In genomic region chr11:119266063-119266462, GRCh38 we compare ENCODE assay signal across 17 cellular contexts. TPM values are rescaled to one million over a fixed set of nuclear protein-coding genes. Genes with fewer than 3 reads are reported as not detected.
DNase-seq lines count a peak whose midpoint lies in the region; ATAC-seq and TF ChIP-seq lines count a peak whose summit lies in the region.
"Had no signal": no experiment of that assay in that cellular context is flagged by ENCODE, and none has a peak within 500 bp of the region (broad histone marks: within the 10 kb centered on the region; RNA-seq: fewer than 3 reads in every experiment).

No MANE protein-coding gene starts in this region.

- peak overlapping the region; percentile 62 for H3K27ac Mint-ChIP-seq in activated CD8-positive, alpha-beta memory T cell treated with anti-CD3 and anti-CD28 coated beads, Interleukin-2, amount 10 ng/mL, durations not matched to agents 7 days and 5 days
- peak overlapping the region; percentile 92 for H3K27ac Mint-ChIP-seq in CD8-positive, alpha-beta T cell
- peak overlapping the region; percentile 50 for H3K27ac Mint-ChIP-seq in activated CD4-positive, alpha-beta memory T cell treated with anti-CD3 and anti-CD28 coated beads, Interleukin-2, amount 10 ng/mL, durations not matched to agents 7 days and 5 days
- peak overlapping the region; percentile 83 to 95 (median 90) for H3K27ac Mint-ChIP-seq in naive thymus-derived CD4-positive, alpha-beta T cell

- no peak for DNase-seq in activated CD8-positive, alpha-beta memory T cell treated with anti-CD3 and anti-CD28 coated beads, Interleukin-2, amount 10 ng/mL, durations not matched to agents 7 days and 5 days
- DNase-seq in activated CD8-positive, alpha-beta memory T cell treated with anti-CD3 and anti-CD28 coated beads, Interleukin-2, amount 50 U/mL, for 48 hours: no peak
- no peak for DNase-seq in CD8-positive, alpha-beta T cell
- no peak for DNase-seq in activated CD4-positive, alpha-beta memory T cell treated with anti-CD3 and anti-CD28 coated beads, Interleukin-2, amount 10 ng/mL, durations not matched to agents 7 days and 5 days
- DNase-seq in naive thymus-derived CD4-positive, alpha-beta T cell: no peak
- DNase-seq in tibial artery: no peak
- DNase-seq: body of pancreas; DMS79 treated with DMSO at 0.1 percent for 48 hours; mesenchymal stem cell; MM.1S; NCI-H146; NCI-H2171; pancreas; right lobe of liver; stimulated activated CD4-positive, alpha-beta T cell treated with anti-CD3 and anti-CD28 coated beads, Interleukin-15, amount 100 ng/mL, for 24 hours; testis had no signal

- no peak for TF ChIP-seq CTCF in CD8-positive, alpha-beta T cell (IDR thresholded peaks at IDR 0.05)
- no peak for TF ChIP-seq CTCF in tibial artery (IDR thresholded peaks at IDR 0.05)

- intact Hi-C loops in CD8-positive, alpha-beta T cell (cut with DNase I, micrococcal nuclease): loop anchor here in 1 of 2 experiments (2.0 to 5.0 kb wide), 3 partner anchors 19 to 59 kb away; partner anchors contain the start of gene CBL
- intact Hi-C loops in naive thymus-derived CD4-positive, alpha-beta T cell (cut with micrococcal nuclease): loop anchor here in 1 of 2 donors (1.0 kb wide), 5 partner anchors 8 to 61 kb away; no protein-coding TSS in a partner anchor
- intact Hi-C loops in tibial artery (cut with DNase I; ENCODE audit: low total_unique reads): no loop called here

- H3K4me3 Mint-ChIP-seq in activated CD8-positive, alpha-beta memory T cell treated with anti-CD3 and anti-CD28 coated beads, Interleukin-2, amount 10 ng/mL, durations not matched to agents 7 days and 5 days: no peak overlapping the region
- peak overlapping the region; percentile 74 for H3K4me3 Mint-ChIP-seq in CD8-positive, alpha-beta T cell
- H3K4me3 Mint-ChIP-seq in activated CD4-positive, alpha-beta memory T cell treated with anti-CD3 and anti-CD28 coated beads, Interleukin-2, amount 10 ng/mL, durations not matched to agents 7 days and 5 days: no peak overlapping the region
- peak overlapping the region; percentile 63 to 85 (median 81) for H3K4me3 Mint-ChIP-seq in naive thymus-derived CD4-positive, alpha-beta T cell

- CTCF ChIA-PET in activated CD8-positive, alpha-beta memory T cell treated with anti-CD3 and anti-CD28 coated beads, Interleukin-2, amount 10 ng/mL, durations not matched to agents 7 days and 5 days (lab: Charles Lee): interaction anchor here (0.9 to 7.1 kb wide), 9 partner anchors 15 to 72 kb away, joined by 3 to 59 read pairs (median 6); partner anchors contain the start of gene CBL
- CTCF ChIA-PET in CD8-positive, alpha-beta T cell (lab: Charles Lee): interaction anchor here (0.7 to 5.4 kb wide), 5 partner anchors 10 to 70 kb away, joined by 3 to 33 read pairs (median 4); partner anchors contain the start of gene CBL
- CTCF ChIA-PET in activated CD4-positive, alpha-beta memory T cell treated with anti-CD3 and anti-CD28 coated beads, Interleukin-2, amount 10 ng/mL, durations not matched to agents 7 days and 5 days (lab: Charles Lee): interaction anchor here (0.7 to 2.7 kb wide), 5 partner anchors 11 to 74 kb away, joined by 3 to 20 read pairs (median 6); partner anchors contain the start of gene CBL
- CTCF ChIA-PET in naive thymus-derived CD4-positive, alpha-beta T cell (lab: Charles Lee): interaction anchor here (0.9 to 2.2 kb wide), 5 partner anchors 12 to 60 kb away, joined by 3 to 15 read pairs (median 4); partner anchors contain the start of gene CBL

- H3K36me3 ChIP-seq in CD8-positive, alpha-beta T cell (ENCODE audit: insufficient read depth, low read length): no peaks in the 10 kb centered on the region
- H3K36me3 ChIP-seq in naive thymus-derived CD4-positive, alpha-beta T cell (ENCODE audit: control insufficient read depth in 2 of 3, insufficient read depth in 3 of 3, low read length in 3 of 3): no peaks in the 10 kb centered on the region
- no peaks in the 10 kb centered on the region for H3K36me3 ChIP-seq in tibial artery
- H3K36me3 ChIP-seq: pancreas, right lobe of liver had no signal

- H3K27ac ChIP-seq in CD8-positive, alpha-beta T cell (ENCODE audit: low read depth, low read length): peak overlapping the region; percentile 25
- H3K27ac ChIP-seq in naive thymus-derived CD4-positive, alpha-beta T cell (ENCODE audit: low read depth, low read length): peak overlapping the region; percentile 68
- no peak overlapping the region for H3K27ac ChIP-seq in tibial artery
- H3K27ac ChIP-seq: body of pancreas, pancreas, right lobe of liver, testis had no signal

- peaks cover 5% of the 10 kb centered on the region for H3K36me3 Mint-ChIP-seq in activated CD8-positive, alpha-beta memory T cell treated with anti-CD3 and anti-CD28 coated beads, Interleukin-2, amount 10 ng/mL, durations not matched to agents 7 days and 5 days
- H3K36me3 Mint-ChIP-seq in CD8-positive, alpha-beta T cell: no peaks in the 10 kb centered on the region
- H3K36me3 Mint-ChIP-seq in activated CD4-positive, alpha-beta memory T cell treated with anti-CD3 and anti-CD28 coated beads, Interleukin-2, amount 10 ng/mL, durations not matched to agents 7 days and 5 days (ENCODE audit: low read depth): peaks cover 12% of the 10 kb centered on the region
- peaks cover 0 to 8% (median 0%) of the 10 kb centered on the region in 5 donors for H3K36me3 Mint-ChIP-seq in naive thymus-derived CD4-positive, alpha-beta T cell

- H3K27me3 Mint-ChIP-seq in activated CD8-positive, alpha-beta memory T cell treated with anti-CD3 and anti-CD28 coated beads, Interleukin-2, amount 10 ng/mL, durations not matched to agents 7 days and 5 days: no peaks in the 10 kb centered on the region
- no peaks in the 10 kb centered on the region for H3K27me3 Mint-ChIP-seq in CD8-positive, alpha-beta T cell (ENCODE audit: low read depth)
- H3K27me3 Mint-ChIP-seq in activated CD4-positive, alpha-beta memory T cell treated with anti-CD3 and anti-CD28 coated beads, Interleukin-2, amount 10 ng/mL, durations not matched to agents 7 days and 5 days: no peaks in the 10 kb centered on the region
- H3K27me3 Mint-ChIP-seq in naive thymus-derived CD4-positive, alpha-beta T cell: no peaks in the 10 kb centered on the region

- H3K4me1 Mint-ChIP-seq in activated CD8-positive, alpha-beta memory T cell treated with anti-CD3 and anti-CD28 coated beads, Interleukin-2, amount 10 ng/mL, durations not matched to agents 7 days and 5 days: peaks cover 34% of the 10 kb centered on the region
- H3K4me1 Mint-ChIP-seq in CD8-positive, alpha-beta T cell (ENCODE audit: low read depth): peaks cover 45% of the 10 kb centered on the region
- H3K4me1 Mint-ChIP-seq in activated CD4-positive, alpha-beta memory T cell treated with anti-CD3 and anti-CD28 coated beads, Interleukin-2, amount 10 ng/mL, durations not matched to agents 7 days and 5 days: peaks cover 35% of the 10 kb centered on the region
- peaks cover 23 to 62% (median 43%) of the 10 kb centered on the region in 7 donors for H3K4me1 Mint-ChIP-seq in naive thymus-derived CD4-positive, alpha-beta T cell

- H3K4me3 ChIP-seq in CD8-positive, alpha-beta T cell (ENCODE audit: low read depth, low read length): peak overlapping the region; percentile 0
- H3K4me3 ChIP-seq in naive thymus-derived CD4-positive, alpha-beta T cell (ENCODE audit: low read length): peak overlapping the region; percentile 17
- no peak overlapping the region for H3K4me3 ChIP-seq in tibial artery
- H3K4me3 ChIP-seq: body of pancreas, pancreas, right lobe of liver, testis had no signal

- H3K9me3 Mint-ChIP-seq in activated CD8-positive, alpha-beta memory T cell treated with anti-CD3 and anti-CD28 coated beads, Interleukin-2, amount 10 ng/mL, durations not matched to agents 7 days and 5 days (ENCODE audit: low read depth): no peaks in the 10 kb centered on the region
- H3K9me3 Mint-ChIP-seq in CD8-positive, alpha-beta T cell: no peaks in the 10 kb centered on the region
- H3K9me3 Mint-ChIP-seq in activated CD4-positive, alpha-beta memory T cell treated with anti-CD3 and anti-CD28 coated beads, Interleukin-2, amount 10 ng/mL, durations not matched to agents 7 days and 5 days: no peaks in the 10 kb centered on the region
- no peaks in the 10 kb centered on the region for H3K9me3 Mint-ChIP-seq in naive thymus-derived CD4-positive, alpha-beta T cell

- no peaks in the 10 kb centered on the region for H3K27me3 ChIP-seq in CD8-positive, alpha-beta T cell (ENCODE audit: insufficient read depth, low read length)
- no peaks in the 10 kb centered on the region for H3K27me3 ChIP-seq in naive thymus-derived CD4-positive, alpha-beta T cell (ENCODE audit: control insufficient read depth in 2 of 2, insufficient read depth in 2 of 2, low read length in 2 of 2)
- H3K27me3 ChIP-seq in tibial artery: no peaks in the 10 kb centered on the region
- H3K27me3 ChIP-seq: body of pancreas, pancreas, right lobe of liver, testis had no signal

- H3K4me1 ChIP-seq in CD8-positive, alpha-beta T cell (ENCODE audit: insufficient read depth, low read length): peaks cover 73% of the 10 kb centered on the region
- peaks cover 32 to 76% of the 10 kb centered on the region in 2 donors for H3K4me1 ChIP-seq in naive thymus-derived CD4-positive, alpha-beta T cell (ENCODE audit: control insufficient read depth in 2 of 2, insufficient read depth in 2 of 2, low read length in 2 of 2)
- H3K4me1 ChIP-seq in tibial artery: peaks cover 0 to 34% (median 13%) of the 10 kb centered on the region in 4 donors
- H3K4me1 ChIP-seq: right lobe of liver had no signal

- POLR2A ChIA-PET in CD8-positive, alpha-beta T cell (lab: Charles Lee): interaction anchor here (0.9 to 3.2 kb wide), 3 partner anchors 16 to 49 kb away, joined by 3 to 9 read pairs (median 3); no protein-coding TSS in a partner anchor
- POLR2A ChIA-PET in activated CD4-positive, alpha-beta memory T cell treated with anti-CD3 and anti-CD28 coated beads, Interleukin-2, amount 10 ng/mL, durations not matched to agents 7 days and 5 days (lab: Charles Lee): interaction anchor here (1.2 to 1.4 kb wide), 4 partner anchors 60 to 172 kb away, joined by 3 to 4 read pairs (median 3); partner anchors contain the start of gene HINFP
- POLR2A ChIA-PET in naive thymus-derived CD4-positive, alpha-beta T cell (lab: Charles Lee): interaction anchor here (0.6 to 6.5 kb wide), 12 partner anchors 8 to 269 kb away, joined by 3 to 49 read pairs (median 4); partner anchors contain the start of genes CBL, CENATAC and VPS11

- no peak for ATAC-seq in activated CD8-positive, alpha-beta memory T cell treated with anti-CD3 and anti-CD28 coated beads, Interleukin-2, amount 10 ng/mL, durations not matched to agents 7 days and 5 days
- peak; percentile 39 for ATAC-seq in CD8-positive, alpha-beta T cell
- no peak for ATAC-seq in naive thymus-derived CD4-positive, alpha-beta T cell
- no peak for ATAC-seq in HG03280 (IDR thresholded peaks at IDR 0.05; ENCODE audit: unreplicated experiment)
- ATAC-seq: body of pancreas, pancreas had no signal

- no peaks in the 10 kb centered on the region for H3K9me3 ChIP-seq in CD8-positive, alpha-beta T cell (ENCODE audit: low read length)
- H3K9me3 ChIP-seq in naive thymus-derived CD4-positive, alpha-beta T cell (ENCODE audit: control insufficient read depth in 2 of 3, low read length in 3 of 3): no peaks in the 10 kb centered on the region
- H3K9me3 ChIP-seq in tibial artery: no peaks in the 10 kb centered on the region
- H3K9me3 ChIP-seq: body of pancreas, pancreas, right lobe of liver, testis had no signal

RNA-seq across cellular contexts. Expression of gene MCAM, which starts 50.9 kb away (rescaled TPM):
- 1 to 10 TPM; 2.5 to 3.9 TPM for total RNA-seq in activated CD8-positive, alpha-beta memory T cell treated with anti-CD3 and anti-CD28 coated beads, Interleukin-2, amount 10 ng/mL, durations not matched to agents 7 days and 5 days
- 10 to 100 TPM; 16.1 to 18.3 TPM for total RNA-seq in CD8-positive, alpha-beta T cell
- total RNA-seq in activated CD4-positive, alpha-beta memory T cell treated with anti-CD3 and anti-CD28 coated beads, Interleukin-2, amount 10 ng/mL, durations not matched to agents 7 days and 5 days: 1 to 10 TPM; 6.5 to 6.6 TPM
- total RNA-seq in naive thymus-derived CD4-positive, alpha-beta T cell: 1 to 10 TPM in 2 of 5 experiments, under 1 TPM in 3; 0.08 to 5.1 (median 0.73) TPM
- under 1 TPM in 1 of 2 donors, not detected in 1; 0.26 TPM for polyA plus RNA-seq in naive thymus-derived CD4-positive, alpha-beta T cell

RNA-seq across cellular contexts. Expression of gene CBL, which starts 59.9 kb away (rescaled TPM):
- 10 to 100 TPM; 40.0 to 49.2 TPM for total RNA-seq in activated CD8-positive, alpha-beta memory T cell treated with anti-CD3 and anti-CD28 coated beads, Interleukin-2, amount 10 ng/mL, durations not matched to agents 7 days and 5 days
- total RNA-seq in CD8-positive, alpha-beta T cell: 10 to 100 TPM; 13.5 to 13.8 TPM
- total RNA-seq in activated CD4-positive, alpha-beta memory T cell treated with anti-CD3 and anti-CD28 coated beads, Interleukin-2, amount 10 ng/mL, durations not matched to agents 7 days and 5 days: 10 to 100 TPM; 45.0 to 47.0 TPM
- 10 to 100 TPM; 37.0 to 51.8 (median 40.5) TPM for total RNA-seq in naive thymus-derived CD4-positive, alpha-beta T cell
- polyA plus RNA-seq in naive thymus-derived CD4-positive, alpha-beta T cell: 10 to 100 TPM; 17.5 to 18.0 TPM

Comparison
In these comparisons a context has a peak if more than half of its experiments do, and no peak if none do; other contexts are left out.
1. H3K4me3 Mint-ChIP-seq: peak in CD8-positive, alpha-beta T cell (single experiment) and naive thymus-derived CD4-positive, alpha-beta T cell (10 of 10); none in activated CD8-positive, alpha-beta memory T cell treated with anti-CD3 and anti-CD28 coated beads, Interleukin-2, amount 10 ng/mL, durations not matched to agents 7 days and 5 days (single experiment) and activated CD4-positive, alpha-beta memory T cell treated with anti-CD3 and anti-CD28 coated beads, Interleukin-2, amount 10 ng/mL, durations not matched to agents 7 days and 5 days (single experiment).
2. H3K27ac ChIP-seq: peak in CD8-positive, alpha-beta T cell (single experiment) and naive thymus-derived CD4-positive, alpha-beta T cell (single experiment); none in tibial artery (0 of 2).
3. H3K4me3 ChIP-seq: peak in CD8-positive, alpha-beta T cell (single experiment) and naive thymus-derived CD4-positive, alpha-beta T cell (single experiment); none in tibial artery (0 of 2).
4. Peak in every context shown above with its lines, with median percentiles within 50 percentile points of each other: H3K27ac Mint-ChIP-seq.